22 cellular contexts compared by ENCODE assay signal in genomic region chr3:56320907-56321306, GRCh38.
A peak's percentile ranks its signal among the peaks of the same experiment; 100 is the strongest.
DNase-seq lines count a peak whose midpoint lies in the region; ATAC-seq and TF ChIP-seq lines count a peak whose summit lies in the region.
"Had no signal": no experiment of that assay in that cellular context is flagged by ENCODE, and none has a peak within 500 bp of the region (broad histone marks: within the 10 kb centered on the region; RNA-seq: fewer than 3 reads in every experiment).

No MANE protein-coding gene starts in this region.

- POLR2A ChIA-PET in activated B cell treated with CpG ODN at 0.5 μM for 24 hours (lab: Charles Lee) = no interaction called here

- H3K9me2 ChIP-seq in Karpas-422 (replicated peaks; ENCODE audit: insufficient read depth, low read length) = no peaks in the 10 kb centered on the region

- CTCF ChIA-PET in activated B cell treated with CpG ODN at 0.5 μM for 24 hours (lab: Charles Lee) = no interaction called here

- no peaks in the 10 kb centered on the region for H3K79me2 ChIP-seq in Karpas-422 (ENCODE audit: low read length)

- no peaks in the 10 kb centered on the region for H3K9me3 Mint-ChIP-seq in activated B cell treated with CpG ODN at 0.5 μM for 24 hours
- H3K9me3 Mint-ChIP-seq: IgD-negative memory B cell had no signal

- H3K4me1 Mint-ChIP-seq in activated B cell treated with CpG ODN at 0.5 μM for 24 hours = peaks cover 31% of the 10 kb centered on the region
- H3K4me1 Mint-ChIP-seq: CD4-positive, CD25-positive, alpha-beta regulatory T cell had no signal

- H3K9me3 ChIP-seq in Karpas-422 (ENCODE audit: low read length) = no peaks in the 10 kb centered on the region
- H3K9me3 ChIP-seq in ovary = no peaks in the 10 kb centered on the region
- H3K9me3 ChIP-seq: A549 had no signal

- intact Hi-C loops in activated B cell treated with CpG ODN at 0.5 μM for 24 hours (cut with micrococcal nuclease) = no loop called here
- intact Hi-C loops in ovary (cut with DNase I) = no loop called here

- peak overlapping the region; percentile 72 for H3K4me2 ChIP-seq in Karpas-422 (ENCODE audit: low read depth, low read length, poor library complexity, severe bottlenecking)
- H3K4me2 ChIP-seq: A549 had no signal

- no peaks in the 10 kb centered on the region for H3K36me3 Mint-ChIP-seq in activated B cell treated with CpG ODN at 0.5 μM for 24 hours (ENCODE audit: low read depth)
- H3K36me3 Mint-ChIP-seq: CD4-positive, CD25-positive, alpha-beta regulatory T cell had no signal

- H3K36me3 ChIP-seq in Karpas-422 (ENCODE audit: insufficient read depth, low read length) (no peaks in the 10 kb centered on the region), ovary (no peaks in the 10 kb centered on the region)

- WGBS in ovary, 3 donors = 51 to 58% (median 55%) methylated on average over 5 of the region's 5 CpGs

- H3K27ac ChIP-seq in Karpas-422 (ENCODE audit: low read length) (peak overlapping the region; percentile 93), ovary (peak overlapping the region; percentile 21 to 23)
- H3K27ac ChIP-seq: 22Rv1, A549 had no signal

- H3K4me3 Mint-ChIP-seq in activated B cell treated with CpG ODN at 0.5 μM for 24 hours = no peak overlapping the region
- H3K4me3 Mint-ChIP-seq: CD4-positive, CD25-positive, alpha-beta regulatory T cell; HFFc6; IgD-negative memory B cell had no signal

- DNase-seq in NCI-H82 (lab: John Stamatoyannopoulos, UW) (peak; percentile 8), NCI-H82 treated with DMSO at 0.1 percent for 48 hours (lab: John Stamatoyannopoulos, UW; ENCODE audit: unreplicated experiment) (no peak), Karpas-422 (peak; percentile 93), activated B cell treated with CpG ODN at 0.5 μM for 24 hours (no peak), ovary (no peak), RPMI8226 (no peak), inferior parietal cortex (ENCODE audit: extremely low spot score) (no peak)
- DNase-seq: AML-193; C1 segment of cervical spinal cord; CD4-positive, CD25-positive, alpha-beta regulatory T cell; DMS153; DMS79; GF-D8; GOT3; H7; HFFc6 had no signal

- TF ChIP-seq POLR2A in ovary (IDR thresholded peaks at IDR 0.05) = no peak

- H3K27ac Mint-ChIP-seq in activated B cell treated with CpG ODN at 0.5 μM for 24 hours = no peak overlapping the region
- H3K27ac Mint-ChIP-seq: CD4-positive, CD25-positive, alpha-beta regulatory T cell; HFFc6 had no signal

- no peaks in the 10 kb centered on the region for H3K27me3 Mint-ChIP-seq in activated B cell treated with CpG ODN at 0.5 μM for 24 hours
- H3K27me3 Mint-ChIP-seq: IgD-negative memory B cell had no signal

- peak; percentile 40 for ATAC-seq in activated B cell treated with CpG ODN at 0.5 μM for 24 hours (ENCODE audit: low read depth)
- ATAC-seq in GM19452 (IDR thresholded peaks at IDR 0.05; ENCODE audit: unreplicated experiment) = no peak
- ATAC-seq: A549, HCT116, HepG2 had no signal

- H3K4me3 ChIP-seq in Karpas-422 (ENCODE audit: low read length) (peak overlapping the region; percentile 48; the same call in 1 of the 2 replicates), ovary (no peak overlapping the region)
- H3K4me3 ChIP-seq: A549 had no signal

- no peaks in the 10 kb centered on the region for H4K20me1 ChIP-seq in Karpas-422 (ENCODE audit: insufficient read depth, low read depth, low read length)

- peak overlapping the region; percentile 8; the same call in 1 of the 2 replicates for H3K9ac ChIP-seq in Karpas-422 (ENCODE audit: low read length)

- no peak for TF ChIP-seq CTCF in activated B cell treated with CpG ODN at 0.5 μM for 24 hours (IDR thresholded peaks at IDR 0.05)
- TF ChIP-seq CTCF in ovary (IDR thresholded peaks at IDR 0.05) = no peak

- no peaks in the 10 kb centered on the region for H3K27me3 ChIP-seq in Karpas-422 (ENCODE audit: low read length)
- H3K27me3 ChIP-seq in ovary = no peaks in the 10 kb centered on the region

- no peak for TF ChIP-seq EP300 in ovary (IDR thresholded peaks at IDR 0.05)

- H3K4me1 ChIP-seq in Karpas-422 (ENCODE audit: low read length) = peaks cover 58% of the 10 kb centered on the region
- peaks cover 4% of the 10 kb centered on the region for H3K4me1 ChIP-seq in ovary (ENCODE audit: insufficient read depth)
- H3K4me1 ChIP-seq: A549 had no signal

- H2AFZ ChIP-seq in Karpas-422 (ENCODE audit: low read length) = no peak overlapping the region

Comparison
In these comparisons a context has a peak if more than half of its experiments do, and no peak if none do; other contexts are left out.
1. DNase-seq: peak in NCI-H82 (single experiment) and Karpas-422 (single experiment); none in NCI-H82 treated with DMSO at 0.1 percent for 48 hours (single experiment), activated B cell treated with CpG ODN at 0.5 μM for 24 hours (single experiment), ovary (0 of 5), RPMI8226 (single experiment) and inferior parietal cortex (single experiment).